25 cellular contexts compared by ENCODE assay signal in genomic region chr5:179451813-179452196, GRCh38.
"Had no signal": no experiment of that assay in that cellular context is flagged by ENCODE, and none has a peak within 500 bp of the region (broad histone marks: within the 10 kb centered on the region; RNA-seq: fewer than 3 reads in every experiment).

No MANE protein-coding gene starts in this region.

- H3K36me3 ChIP-seq: ascending aorta, brain microvascular endothelial cell had no signal

- H3K4me3 Mint-ChIP-seq: activated CD4-positive, alpha-beta memory T cell treated with anti-CD3 and anti-CD28 coated beads, Interleukin-2, amount 10 ng/mL, durations not matched to agents 7 days and 5 days; activated CD4-positive, alpha-beta T cell treated with anti-CD3 and anti-CD28 coated beads for 36 hours; activated CD4-positive, alpha-beta T cell treated with anti-CD3 and anti-CD28 coated beads, Interleukin-2, amount 10 ng/mL, durations not matched to agents 24 days and 14 days; activated naive CD4-positive, alpha-beta T cell treated with anti-CD3 and anti-CD28 coated beads, Interleukin-2, amount 10 ng/mL, durations not matched to agents 7 days and 5 days; activated naive CD8-positive, alpha-beta T cell treated with anti-CD3 and anti-CD28 coated beads, Interleukin-2, amount 10 ng/mL, durations not matched to agents 7 days and 5 days; activated T-cell treated with anti-CD3 and anti-CD28 coated beads, Interleukin-2, amount 50 U/mL, for 24 hours; activated T-cell treated with anti-CD3 and anti-CD28 coated beads, Interleukin-2, amount 50 U/mL, for 72 hours; central memory CD8-positive, alpha-beta T cell; effector memory CD8-positive, alpha-beta T cell had no signal

- H3K36me3 Mint-ChIP-seq: activated naive CD8-positive, alpha-beta T cell treated with anti-CD3 and anti-CD28 coated beads, Interleukin-2, amount 10 ng/mL, durations not matched to agents 7 days and 5 days had no signal

- H3K4me1 Mint-ChIP-seq: activated CD4-positive, alpha-beta T cell treated with anti-CD3 and anti-CD28 coated beads for 36 hours; activated CD4-positive, alpha-beta T cell treated with anti-CD3 and anti-CD28 coated beads, Interleukin-2, amount 10 ng/mL, durations not matched to agents 24 days and 14 days; activated naive CD8-positive, alpha-beta T cell treated with anti-CD3 and anti-CD28 coated beads, Interleukin-2, amount 10 ng/mL, durations not matched to agents 7 days and 5 days; central memory CD8-positive, alpha-beta T cell had no signal

- H3K27ac ChIP-seq: ascending aorta, brain microvascular endothelial cell had no signal

- H3K27me3 ChIP-seq: ascending aorta, brain microvascular endothelial cell had no signal

- H3K27me3 Mint-ChIP-seq: activated CD4-positive, alpha-beta memory T cell treated with anti-CD3 and anti-CD28 coated beads, Interleukin-2, amount 10 ng/mL, durations not matched to agents 7 days and 5 days; activated CD4-positive, alpha-beta T cell treated with anti-CD3 and anti-CD28 coated beads, Interleukin-2, amount 10 ng/mL, durations not matched to agents 24 days and 14 days; activated naive CD8-positive, alpha-beta T cell treated with anti-CD3 and anti-CD28 coated beads, Interleukin-2, amount 10 ng/mL, durations not matched to agents 7 days and 5 days had no signal

- H3K9me3 ChIP-seq: ascending aorta had no signal

- H3K4me1 ChIP-seq: ascending aorta had no signal

- H3K27ac Mint-ChIP-seq: activated CD4-positive, alpha-beta memory T cell treated with anti-CD3 and anti-CD28 coated beads, Interleukin-2, amount 10 ng/mL, durations not matched to agents 7 days and 5 days; activated CD4-positive, alpha-beta T cell treated with anti-CD3 and anti-CD28 coated beads for 36 hours; activated CD4-positive, alpha-beta T cell treated with anti-CD3 and anti-CD28 coated beads, Interleukin-2, amount 10 ng/mL, durations not matched to agents 24 days and 14 days; activated naive CD4-positive, alpha-beta T cell treated with anti-CD3 and anti-CD28 coated beads, Interleukin-2, amount 10 ng/mL, durations not matched to agents 7 days and 5 days; activated naive CD8-positive, alpha-beta T cell treated with anti-CD3 and anti-CD28 coated beads, Interleukin-2, amount 10 ng/mL, durations not matched to agents 7 days and 5 days; activated T-cell treated with anti-CD3 and anti-CD28 coated beads, Interleukin-2, amount 50 U/mL, for 24 hours; activated T-cell treated with anti-CD3 and anti-CD28 coated beads, Interleukin-2, amount 50 U/mL, for 72 hours; effector memory CD8-positive, alpha-beta T cell had no signal

- ATAC-seq: activated CD4-positive, alpha-beta T cell treated with anti-CD3 and anti-CD28 coated beads for 36 hours; activated naive CD4-positive, alpha-beta T cell treated with anti-CD3 and anti-CD28 coated beads, Interleukin-2, amount 50 U/mL, for 72 hours; activated T-cell treated with anti-CD3 and anti-CD28 coated beads, Interleukin-2, amount 50 U/mL, for 72 hours; effector memory CD8-positive, alpha-beta T cell had no signal

- H3K4me3 ChIP-seq: ascending aorta had no signal

- DNase-seq: activated CD4-positive, alpha-beta memory T cell treated with anti-CD3 and anti-CD28 coated beads, Interleukin-2, amount 10 ng/mL, durations not matched to agents 7 days and 5 days; activated CD4-positive, alpha-beta T cell treated with anti-CD3 and anti-CD28 coated beads for 36 hours; activated CD4-positive, alpha-beta T cell treated with anti-CD3 and anti-CD28 coated beads, Interleukin-2, amount 10 ng/mL, durations not matched to agents 24 days and 14 days; activated CD4-positive, alpha-beta T cell treated with anti-CD3 and anti-CD28 coated beads, Interleukin-2, amount 50 U/mL, for 4 hours; activated CD4-positive, CD25-positive, alpha-beta regulatory T cell; activated CD4-positive, CD25-positive, alpha-beta regulatory T cell treated with anti-CD3 and anti-CD28 coated beads, Interleukin-2, amount 50 U/mL, for 72 hours; activated CD8-positive, alpha-beta memory T cell treated with anti-CD3 and anti-CD28 coated beads, Interleukin-2, amount 50 U/mL, for 48 hours; activated gamma-delta T cell; activated naive CD4-positive, alpha-beta T cell; activated naive CD4-positive, alpha-beta T cell treated with anti-CD3 and anti-CD28 coated beads, Interleukin-2, amount 10 ng/mL, durations not matched to agents 7 days and 5 days; activated naive CD8-positive, alpha-beta T cell treated with anti-CD3 and anti-CD28 coated beads, Interleukin-2, amount 10 ng/mL, durations not matched to agents 7 days and 5 days; activated T-cell treated with anti-CD3 and anti-CD28 coated beads for 4 hours; activated T-cell treated with anti-CD3 and anti-CD28 coated beads, Interleukin-2, amount 50 U/mL, for 24 hours; activated T-cell treated with anti-CD3 and anti-CD28 coated beads, Interleukin-2, amount 50 U/mL, for 72 hours; brain microvascular endothelial cell; cortex of kidney; dermis blood vessel endothelial cell; effector CD4-positive, alpha-beta T cell; effector memory CD8-positive, alpha-beta T cell; erythroblast; foreskin fibroblast; T-helper 2 cell had no signal
